8 cellular contexts compared by ENCODE assay signal in genomic region chr10:5442056-5442989, GRCh38. TPM values are rescaled to one million over a fixed set of nuclear protein-coding genes. Genes with fewer than 3 reads are reported as not detected.
DNase-seq lines count a peak whose midpoint lies in the region; ATAC-seq and TF ChIP-seq lines count a peak whose summit lies in the region.

No MANE protein-coding gene starts in this region.

- no peak overlapping the region for H3K27ac ChIP-seq in neutrophil

- peak; percentile 15 for DNase-seq in activated CD4-positive, alpha-beta T cell treated with anti-CD3 and anti-CD28 coated beads for 48 hours
- no peak for DNase-seq in activated CD4-positive, alpha-beta T cell treated with anti-CD3 and anti-CD28 coated beads, Interleukin-2, amount 50 U/mL, for 4 hours
- DNase-seq in Kasumi-1 (lab: John Stamatoyannopoulos, UW) (peak; percentile 78 to 92), SW480 (ENCODE audit: low spot score) (peak; percentile 69), GOT3 (lab: John Stamatoyannopoulos, UW) (no peak)

- TF ChIP-seq CTCF in neutrophil (IDR thresholded peaks at IDR 0.05): peak; percentile 74

- no peaks in the 10 kb centered on the region for H3K9me3 ChIP-seq in neutrophil

- H3K27me3 ChIP-seq in neutrophil: no peaks in the 10 kb centered on the region

- H3K36me3 ChIP-seq in neutrophil: no peaks in the 10 kb centered on the region

- peak; percentile 44 for ATAC-seq in esophagus mucosa
- no peak for ATAC-seq in HG03280 (IDR thresholded peaks at IDR 0.05; ENCODE audit: unreplicated experiment)

- H3K4me3 ChIP-seq in neutrophil (ENCODE audit: low read depth in 1 of 2, low read length in 1 of 2): no peak overlapping the region

- H3K4me1 ChIP-seq in neutrophil (ENCODE audit: control insufficient read depth in 1 of 2, insufficient read depth in 1 of 2, low read depth in 1 of 2, low read length in 1 of 2): peaks cover 12 to 14% of the 10 kb centered on the region in 2 experiments

RNA-seq across cellular contexts. Expression of gene NET1, which starts 30.0 kb away (rescaled TPM):
- 182 TPM for total RNA-seq in esophagus mucosa

RNA-seq across cellular contexts. Expression of gene TUBAL3, which starts 37.7 kb away (rescaled TPM):
- 0.12 TPM for total RNA-seq in esophagus mucosa

RNA-seq across cellular contexts. Expression of gene CALML5, which starts 57.0 kb away (rescaled TPM):
- 16.6 TPM for total RNA-seq in esophagus mucosa

Comparison
In these comparisons a context has a peak if more than half of its experiments do, and no peak if none do; other contexts are left out.
1. DNase-seq: peak in activated CD4-positive, alpha-beta T cell treated with anti-CD3 and anti-CD28 coated beads for 48 hours (single experiment), Kasumi-1 (2 of 2) and SW480 (single experiment); none in activated CD4-positive, alpha-beta T cell treated with anti-CD3 and anti-CD28 coated beads, Interleukin-2, amount 50 U/mL, for 4 hours (0 of 2) and GOT3 (single experiment).